28 cellular contexts compared by ENCODE assay signal in the genomic region with DNA sequence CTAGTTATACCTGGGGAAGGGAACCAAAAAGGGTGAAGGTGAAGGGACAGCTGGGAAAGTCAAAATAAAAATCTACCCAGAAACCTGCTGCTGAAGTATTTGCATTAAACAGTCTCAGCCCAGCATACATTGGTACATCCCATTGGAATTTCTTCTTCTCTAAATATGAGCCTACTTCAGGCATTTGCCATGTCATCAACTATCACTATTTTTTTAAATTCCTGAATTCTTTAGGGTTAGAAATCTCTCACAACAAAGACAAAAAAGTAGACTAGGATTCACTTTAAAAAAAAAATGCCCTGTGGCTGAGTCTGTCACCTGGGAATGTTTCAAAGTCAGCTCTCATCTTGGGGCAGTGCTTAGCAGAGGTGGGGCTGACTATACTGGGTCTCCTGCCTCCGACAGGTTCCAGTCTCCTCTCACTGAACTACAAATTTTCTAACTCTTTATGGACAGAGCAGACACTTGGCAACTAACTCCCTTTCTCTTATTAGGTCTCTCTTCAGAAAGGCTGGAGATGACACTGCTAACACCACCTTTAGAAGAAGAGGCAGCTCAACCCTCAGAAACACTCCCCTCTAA.
A peak's percentile ranks its signal among the peaks of the same experiment; 100 is the strongest.
DNase-seq lines count a peak whose midpoint lies in the region; ATAC-seq and TF ChIP-seq lines count a peak whose summit lies in the region.
"Had no signal": no experiment of that assay in that cellular context is flagged by ENCODE, and none has a peak within 500 bp of the region (broad histone marks: within the 10 kb centered on the region; RNA-seq: fewer than 3 reads in every experiment).

No MANE protein-coding gene starts in this region.

- peak; percentile 37; the same call in 2 of the 3 replicates for ATAC-seq in SK-N-SH treated with all-trans-retinoic acid at 6 μM for 48 hours
- ATAC-seq in GM19452 (IDR thresholded peaks at IDR 0.05; ENCODE audit: unreplicated experiment) = no peak
- ATAC-seq in HG02571 (IDR thresholded peaks at IDR 0.05; ENCODE audit: unreplicated experiment) = no peak
- ATAC-seq: activated naive CD4-positive, alpha-beta T cell treated with anti-CD3 and anti-CD28 coated beads, Interleukin-2, amount 50 U/mL, for 72 hours; gastrocnemius medialis; left lobe of liver; T-helper 17 cell had no signal

- no peak overlapping the region for H4K5ac ChIP-seq in mesendoderm (ENCODE audit: low read length)

- no peaks in the 10 kb centered on the region for H3K9me3 Mint-ChIP-seq in type B pancreatic cell
- H3K9me3 Mint-ChIP-seq: activated T-helper 2 cell treated with anti-CD3 and anti-CD28 coated beads, Interferon-gamma antibody, Interleukin-2, Interleukin-4, amounts not matched to agents 10 μg/mL and 5 μg/mL and 100 μg/mL, durations not matched to agents 14 hours and 24 hours and 36 hours; CD4-positive, alpha-beta T cell; stimulated activated naive CD8-positive, alpha-beta T cell treated with anti-CD3 and anti-CD28 coated beads, Interleukin-15, Interleukin-2, amounts not matched to agents 100 ng/mL and 50 ng/mL, for 24 hours had no signal

- H3K23ac ChIP-seq in mesendoderm (ENCODE audit: low read length) = no peak overlapping the region

- H3K4me3 ChIP-seq in SK-N-SH (ENCODE audit: low read depth in 2 of 2, low read length in 1 of 2) = no peak overlapping the region
- H3K4me3 ChIP-seq in cardiac muscle cell = no peak overlapping the region
- no peak overlapping the region for H3K4me3 ChIP-seq in mesendoderm (ENCODE audit: low read length)
- no peak overlapping the region for H3K4me3 ChIP-seq in BE2C (ENCODE audit: low read depth, low read length)
- H3K4me3 ChIP-seq: gastrocnemius medialis, prostate gland had no signal

- H3K36me3 ChIP-seq in SK-N-SH (replicated peaks in 1 of 2; ENCODE audit: control insufficient read depth in 1 of 2, insufficient read depth in 2 of 2, low read length in 1 of 2) (no peaks in the 10 kb centered on the region), cardiac muscle cell (no peaks in the 10 kb centered on the region), mesendoderm (ENCODE audit: control insufficient read depth, insufficient read depth, low read length) (no peaks in the 10 kb centered on the region), BE2C (no peaks in the 10 kb centered on the region)
- H3K36me3 ChIP-seq: gastrocnemius medialis, prostate gland had no signal

- no peak overlapping the region for H2AK5ac ChIP-seq in mesendoderm (ENCODE audit: low read length)

- peaks cover 5% of the 10 kb centered on the region for H3K36me3 Mint-ChIP-seq in type B pancreatic cell
- H3K36me3 Mint-ChIP-seq: activated naive CD4-positive, alpha-beta T cell treated with anti-CD3 and anti-CD28 coated beads, Interleukin-2, amount 50 U/mL, for 72 hours had no signal

- H3K79me2 ChIP-seq in SK-N-SH (ENCODE audit: insufficient read depth) (no peaks in the 10 kb centered on the region), mesendoderm (ENCODE audit: control insufficient read depth, insufficient read depth, low read length) (no peaks in the 10 kb centered on the region)

- H3K56ac ChIP-seq in mesendoderm (ENCODE audit: low read length) = no peak overlapping the region

- H4K8ac ChIP-seq in mesendoderm (ENCODE audit: low read depth, low read length) = no peak overlapping the region

- DNase-seq in SK-N-SH = no peak
- no peak for DNase-seq in cardiac muscle cell (ENCODE audit: low read depth in 1 of 2, low spot score in 1 of 2)
- DNase-seq in mesendoderm = peak; percentile 39
- no peak for DNase-seq in type B pancreatic cell (ENCODE audit: extremely low spot score, unreplicated experiment)
- DNase-seq in BE2C = no peak
- DNase-seq: activated CD4-positive, alpha-beta memory T cell treated with anti-CD3 and anti-CD28 coated beads, Interleukin-2, amount 10 ng/mL, durations not matched to agents 7 days and 5 days; activated CD4-positive, alpha-beta T cell treated with anti-CD3 and anti-CD28 coated beads for 1 hour; anterior cingulate cortex; CD4-positive, alpha-beta T cell; central memory CD4-positive, alpha-beta T cell; gastrocnemius medialis; HCEC 1CT; hypothalamus; immature natural killer cell; KG1; MM.1S; NCI-H345; NCI-H748 treated with DMSO at 0.1 percent for 48 hours; T-helper 17 cell had no signal

- H2BK5ac ChIP-seq in mesendoderm (ENCODE audit: low read length) = no peak overlapping the region

- H3K4me1 ChIP-seq in SK-N-SH (ENCODE audit: control insufficient read depth in 1 of 2, insufficient read depth in 2 of 2, low read depth in 1 of 2, low read length in 1 of 2) = no peaks in the 10 kb centered on the region; a peak in 2 of 4 replicates
- H3K4me1 ChIP-seq in cardiac muscle cell (ENCODE audit: low read depth) = peaks cover 17% of the 10 kb centered on the region
- no peaks in the 10 kb centered on the region for H3K4me1 ChIP-seq in mesendoderm (ENCODE audit: control insufficient read depth, low read depth, low read length)
- no peaks in the 10 kb centered on the region for H3K4me1 ChIP-seq in BE2C
- H3K4me1 ChIP-seq: prostate gland had no signal

- POLR2A ChIA-PET in SK-N-SH (lab: Yijun Ruan, JAX) = no interaction called here

- peak overlapping the region; percentile 29 for H3K4me3 Mint-ChIP-seq in type B pancreatic cell
- H3K4me3 Mint-ChIP-seq: activated CD4-positive, alpha-beta memory T cell treated with anti-CD3 and anti-CD28 coated beads, Interleukin-2, amount 10 ng/mL, durations not matched to agents 7 days and 5 days; CD4-positive, alpha-beta T cell; immature natural killer cell; stimulated activated naive CD8-positive, alpha-beta T cell treated with anti-CD3 and anti-CD28 coated beads, Interleukin-15, Interleukin-2, amounts not matched to agents 100 ng/mL and 50 ng/mL, for 24 hours; T-helper 17 cell had no signal

- no peaks in the 10 kb centered on the region for H3K27me3 Mint-ChIP-seq in type B pancreatic cell

- no peak overlapping the region for H3K18ac ChIP-seq in mesendoderm (ENCODE audit: low read length)

- H3K9ac ChIP-seq in SK-N-SH = no peak overlapping the region
- H3K9ac ChIP-seq in mesendoderm (ENCODE audit: low read length) = no peak overlapping the region

- no peak overlapping the region for H2AFZ ChIP-seq in SK-N-SH (ENCODE audit: low read depth)

- TF ChIP-seq CTCF in SK-N-SH (IDR thresholded peaks at IDR 0.05) (no peak), cardiac muscle cell (IDR thresholded peaks at IDR 0.05; ENCODE audit: low read depth, low read length) (no peak), type B pancreatic cell (conservative IDR thresholded peaks at IDR 0.05) (no peak), BE2C (IDR thresholded peaks at IDR 0.05; ENCODE audit: low read depth, low read length) (no peak)

- H3K27ac ChIP-seq in SK-N-SH (ENCODE audit: low read depth in 2 of 2, low read length in 1 of 2) = peak overlapping the region in 1 of 2 experiments; percentile 11; a peak in 1 of 4 replicates
- peak overlapping the region; percentile 88 for H3K27ac ChIP-seq in cardiac muscle cell
- no peak overlapping the region for H3K27ac ChIP-seq in mesendoderm (ENCODE audit: low read depth, low read length)
- H3K27ac ChIP-seq: 22Rv1, gastrocnemius medialis, prostate gland had no signal

- H3K27ac Mint-ChIP-seq in type B pancreatic cell = peak overlapping the region; percentile 90
- H3K27ac Mint-ChIP-seq: activated CD4-positive, alpha-beta memory T cell treated with anti-CD3 and anti-CD28 coated beads, Interleukin-2, amount 10 ng/mL, durations not matched to agents 7 days and 5 days; activated naive CD4-positive, alpha-beta T cell treated with anti-CD3 and anti-CD28 coated beads, Interleukin-2, amount 50 U/mL, for 72 hours; activated T-helper 2 cell treated with anti-CD3 and anti-CD28 coated beads, Interferon-gamma antibody, Interleukin-2, Interleukin-4, amounts not matched to agents 10 μg/mL and 5 μg/mL and 100 μg/mL, durations not matched to agents 14 hours and 24 hours and 36 hours; CD4-positive, alpha-beta T cell; immature natural killer cell; stimulated activated naive CD8-positive, alpha-beta T cell treated with anti-CD3 and anti-CD28 coated beads, Interleukin-15, Interleukin-2, amounts not matched to agents 100 ng/mL and 50 ng/mL, for 24 hours; T-helper 17 cell had no signal

- H3K4ac ChIP-seq in mesendoderm (ENCODE audit: low read depth, low read length) = no peak overlapping the region

- H2BK15ac ChIP-seq in mesendoderm (replicated peaks; ENCODE audit: low read depth) = no peak overlapping the region

- H4K20me1 ChIP-seq in SK-N-SH (ENCODE audit: insufficient read depth) = no peaks in the 10 kb centered on the region

- WGBS in SK-N-SH (ENCODE audit: low lambda C conversion rate) = 83% methylated on average over 1 of the region's 1 CpG
- no CpG with 5 or more reads among the region's 1 CpG for WGBS in mesendoderm (ENCODE audit: extremely low coverage, insufficient coverage, low lambda C conversion rate)

- CTCF ChIA-PET in SK-N-SH (lab: Yijun Ruan, JAX) = interaction anchor here (0.9 kb wide), 1 partner anchor 11 kb away, joined by 4 read pairs; no protein-coding TSS in a partner anchor

- H3K79me1 ChIP-seq in mesendoderm (ENCODE audit: low read length) = no peaks in the 10 kb centered on the region

- TF ChIP-seq RAD21 in SK-N-SH (IDR thresholded peaks at IDR 0.05; ENCODE audit: low read length) = no peak

- TF ChIP-seq EP300 in SK-N-SH (IDR thresholded peaks at IDR 0.05; ENCODE audit: borderline replicate concordance in 1 of 2, low read depth in 1 of 2, low read length in 1 of 2) = no peak

- no peaks in the 10 kb centered on the region for H3K9me2 ChIP-seq in SK-N-SH

- H3K27me3 ChIP-seq in SK-N-SH (ENCODE audit: insufficient read depth) = no peaks in the 10 kb centered on the region
- no peaks in the 10 kb centered on the region for H3K27me3 ChIP-seq in cardiac muscle cell
- no peaks in the 10 kb centered on the region for H3K27me3 ChIP-seq in mesendoderm (ENCODE audit: insufficient read depth, low read length, poor library complexity)
- no peaks in the 10 kb centered on the region for H3K27me3 ChIP-seq in BE2C
- H3K27me3 ChIP-seq: gastrocnemius medialis had no signal

- no peak overlapping the region for H3K4me2 ChIP-seq in SK-N-SH
- H3K4me2 ChIP-seq in mesendoderm (ENCODE audit: low read length) = no peak overlapping the region

- no peak overlapping the region for H2BK120ac ChIP-seq in mesendoderm (ENCODE audit: low read depth, low read length)

- H3F3A ChIP-seq in SK-N-SH (replicated peaks; ENCODE audit: insufficient read depth) = no peaks in the 10 kb centered on the region

- H3K9me3 ChIP-seq in SK-N-SH = no peaks in the 10 kb centered on the region
- H3K9me3 ChIP-seq in cardiac muscle cell (ENCODE audit: low read depth) = no peaks in the 10 kb centered on the region
- no peaks in the 10 kb centered on the region for H3K9me3 ChIP-seq in BE2C
- H3K9me3 ChIP-seq: gastrocnemius medialis, prostate gland had no signal

- peaks cover 13% of the 10 kb centered on the region for H3K4me1 Mint-ChIP-seq in type B pancreatic cell (ENCODE audit: unreplicated experiment)
- H3K4me1 Mint-ChIP-seq: activated CD4-positive, alpha-beta memory T cell treated with anti-CD3 and anti-CD28 coated beads, Interleukin-2, amount 10 ng/mL, durations not matched to agents 7 days and 5 days; immature natural killer cell; T-helper 17 cell had no signal

TF ChIP-seq in SK-N-SH treated with all-trans-retinoic acid at 6 μM for 48 hours, 23 proteins besides CTCF, POLR2A, EP300 and RAD21 (continues in another document):
- TF ChIP-seq CSDC2 (CRISPR knock-in tag; IDR thresholded peaks at IDR 0.05) (no peak), ISL1 (CRISPR knock-in tag; IDR thresholded peaks at IDR 0.05) (no peak)

TF ChIP-seq in SK-N-SH, 30 proteins besides CTCF, POLR2A, EP300 and RAD21 (continues in another document):
- TF ChIP-seq EZH2phosphoT487 (IDR thresholded peaks at IDR 0.05; ENCODE audit: borderline replicate concordance, low read depth) = no peak
